In genomic region chr1:211813590-211813989, GRCh38 we compare ENCODE assay signal across 1 cellular context.
TF ChIP-seq lines count a peak whose summit lies in the region.

No MANE protein-coding gene starts in this region.

TF ChIP-seq in IMR-90, 13 proteins besides CTCF, POLR2A, EP300 and RAD21 (continued from another document):
- no peak for TF ChIP-seq ELK1 (IDR thresholded peaks at IDR 0.05; ENCODE audit: borderline replicate concordance, low read depth, low read length)
- TF ChIP-seq SMC3 (IDR thresholded peaks at IDR 0.05; ENCODE audit: low read depth, low read length), result no peak
- TF ChIP-seq USF2 (IDR thresholded peaks at IDR 0.05; ENCODE audit: low read depth, low read length), result no peak
- TF ChIP-seq BHLHE40 (IDR thresholded peaks at IDR 0.05; ENCODE audit: low read depth, low read length), result no peak
- no peak for TF ChIP-seq RCOR1 (IDR thresholded peaks at IDR 0.05; ENCODE audit: insufficient replicate concordance, low read length)
- TF ChIP-seq RFX5 (IDR thresholded peaks at IDR 0.05; ENCODE audit: low read depth, low read length), result no peak
- TF ChIP-seq MAZ (IDR thresholded peaks at IDR 0.05; ENCODE audit: borderline replicate concordance, low read depth, low read length), result no peak
- TF ChIP-seq CHD1 (IDR thresholded peaks at IDR 0.05; ENCODE audit: low read depth, low read length), result no peak
- no peak for TF ChIP-seq MXI1 (IDR thresholded peaks at IDR 0.05; ENCODE audit: borderline replicate concordance, low read depth, low read length)
